In the genomic region with DNA sequence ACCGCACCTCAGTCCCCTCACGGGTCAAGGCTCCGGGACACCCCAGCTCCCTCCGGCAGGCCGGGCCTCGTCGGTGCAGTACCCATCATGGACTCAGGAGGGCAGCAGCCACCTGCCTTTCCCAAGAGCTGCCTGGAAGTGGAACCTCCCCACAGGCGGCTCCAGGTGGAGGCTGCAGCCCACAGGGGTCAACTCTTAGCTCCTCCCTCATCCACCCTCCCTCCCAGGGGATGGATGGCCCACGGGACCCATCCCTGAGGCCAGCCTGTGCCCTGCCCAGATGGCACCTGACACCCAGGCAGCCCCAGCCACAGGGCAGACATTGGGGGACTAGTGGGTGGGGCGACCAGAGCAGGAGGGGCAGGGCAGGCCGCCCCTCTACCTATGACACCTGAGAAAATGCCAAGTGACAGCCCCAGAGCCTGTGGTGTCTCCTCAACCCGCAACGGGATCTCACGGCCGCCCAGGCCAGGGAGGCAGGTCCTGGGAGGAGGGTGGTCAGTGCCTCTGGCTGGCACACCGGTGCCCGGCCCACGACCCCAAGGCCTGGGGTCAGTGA, we compare ENCODE assay signal across 8 cellular contexts. TPM values are rescaled to one million over a fixed set of nuclear protein-coding genes. Genes with fewer than 3 reads are reported as not detected.
DNase-seq lines count a peak whose midpoint lies in the region; ATAC-seq and TF ChIP-seq lines count a peak whose summit lies in the region.

No MANE protein-coding gene starts in this region.

- H4K20me1 ChIP-seq in hepatocyte (ENCODE audit: insufficient read depth, poor library complexity, severe bottlenecking): no peaks in the 10 kb centered on the region

- peaks cover 7 to 9% of the 10 kb centered on the region in 2 donors for H3K4me1 ChIP-seq in ascending aorta
- H3K4me1 ChIP-seq in hepatocyte (ENCODE audit: insufficient read depth): peaks cover 23% of the 10 kb centered on the region

- H3K9me2 ChIP-seq in hepatocyte (replicated peaks; ENCODE audit: insufficient read depth): no peaks in the 10 kb centered on the region

- H3K9me3 ChIP-seq in ascending aorta: no peaks in the 10 kb centered on the region
- no peaks in the 10 kb centered on the region for H3K9me3 ChIP-seq in hepatocyte (ENCODE audit: low read depth)

- WGBS in hepatocyte (ENCODE audit: low lambda C conversion rate, missing lambda C conversion rate): 38% methylated on average over 18 of the region's 18 CpGs

- H3K27ac ChIP-seq in ascending aorta (no peak overlapping the region), hepatocyte (peak overlapping the region; percentile 94)

- H3K27me3 ChIP-seq in ascending aorta (no peaks in the 10 kb centered on the region), hepatocyte (no peaks in the 10 kb centered on the region)

- peaks cover 11% of the 10 kb centered on the region for H3K79me2 ChIP-seq in hepatocyte

- TF ChIP-seq CTCF in LNCAP (IDR thresholded peaks at IDR 0.05) (peak; percentile 94), ascending aorta (IDR thresholded peaks at IDR 0.05) (peak; percentile 93 to 97 (median 94)), hepatocyte (IDR thresholded peaks at IDR 0.05; ENCODE audit: poor library complexity) (peak; percentile 88)

- H3K4me3 ChIP-seq in ascending aorta: no peak overlapping the region
- H3K4me3 ChIP-seq in hepatocyte: no peak overlapping the region
- H3K4me3 ChIP-seq in skeletal muscle cell (ENCODE audit: low read depth, low read length): no peak overlapping the region

- DNase-seq in GM03348 (ENCODE audit: low spot score) (peak; percentile 94), T-helper 9 cell (peak; percentile 70), ascending aorta (ENCODE audit: low spot score in 2 of 2) (peak in 1 of 2 donors; percentile 82), hepatocyte (ENCODE audit: low spot score) (peak; percentile 90), skeletal muscle cell (ENCODE audit: low read depth) (peak; percentile 8), cortex of kidney (lab: John Stamatoyannopoulos, UW) (no peak)

- ATAC-seq in HG03354 (IDR thresholded peaks at IDR 0.05; ENCODE audit: poor library complexity, severe bottlenecking, unreplicated experiment): no peak

- no peaks in the 10 kb centered on the region for H3K36me3 ChIP-seq in ascending aorta
- H3K36me3 ChIP-seq in hepatocyte (replicated peaks; ENCODE audit: insufficient read depth, low read depth): no peaks in the 10 kb centered on the region

- intact Hi-C loops in ascending aorta (cut with DNase I): loop anchor here (1.0 to 5.0 kb wide), 3 partner anchors 168 to 350 kb away; no protein-coding TSS in a partner anchor

- no peak overlapping the region for H2AFZ ChIP-seq in hepatocyte

- H3K4me2 ChIP-seq in hepatocyte: peak overlapping the region; percentile 93

RNA-seq across cellular contexts. Expression of a gene that starts 1.2 kb away (rescaled TPM):
- total RNA-seq in ascending aorta: not detected
- total RNA-seq in hepatocyte: 21.5 and 24.8 TPM in 2 replicates
- polyA plus RNA-seq in hepatocyte: 32.3 and 36.2 TPM in 2 replicates

Comparison
In these comparisons a context has a peak if more than half of its experiments do, and no peak if none do; other contexts are left out.
1. RNA of a gene that starts 1.2 kb away (total RNA-seq): 21.5 to 24.8 TPM in hepatocyte; not detected in ascending aorta (single experiment); every median in the first group is over 10 times any median in the second.
2. Peak in every context shown above with its lines, with median percentiles within 50 percentile points of each other: CTCF ChIP-seq.